ENCODE assay signal across 9 cellular contexts in genomic region chr12:6336859-6337744, GRCh38. TPM values are rescaled to one million over a fixed set of nuclear protein-coding genes. Genes with fewer than 3 reads are reported as not detected.
DNase-seq lines count a peak whose midpoint lies in the region; ATAC-seq, FAIRE-seq and TF ChIP-seq lines count a peak whose summit lies in the region.
"Had no signal": no experiment of that assay in that cellular context is flagged by ENCODE, and none has a peak within 500 bp of the region (broad histone marks: within the 10 kb centered on the region; RNA-seq: fewer than 3 reads in every experiment).

No MANE protein-coding gene starts in this region.

- H3K4me3 ChIP-seq in SJSA1 (peak overlapping the region; percentile 19), brain microvascular endothelial cell (ENCODE audit: low read depth, low read length) (peak overlapping the region; percentile 37), transverse colon (peak overlapping the region; percentile 25 to 84 (median 30))

- 27 to 60% methylated on average over 2 to 14 of the region's 15 CpGs for WGBS in transverse colon (ENCODE audit: low coverage in 1 of 2), 2 donors

- FAIRE-seq in GM12891 (lab: Jason Lieb, UNC) = peak; percentile 89

- peak overlapping the region; percentile 21 for H3K4me3 Mint-ChIP-seq in memory B cell

- TF ChIP-seq EP300 in transverse colon (IDR thresholded peaks at IDR 0.05; ENCODE audit: low read depth) = no peak

- H3K36me3 ChIP-seq in SJSA1 (peaks cover 80% of the 10 kb centered on the region), brain microvascular endothelial cell (replicated peaks) (peaks cover 30% of the 10 kb centered on the region), transverse colon (peaks cover 0 to 19% (median 9%) of the 10 kb centered on the region in 4 donors)

- H3K27me3 ChIP-seq in SJSA1 (replicated peaks) (no peaks in the 10 kb centered on the region), brain microvascular endothelial cell (replicated peaks) (no peaks in the 10 kb centered on the region), transverse colon (no peaks in the 10 kb centered on the region)

- peaks cover 15% of the 10 kb centered on the region for H3K4me1 Mint-ChIP-seq in memory B cell

- H3K9me3 ChIP-seq in SJSA1 (replicated peaks) (no peaks in the 10 kb centered on the region), transverse colon (no peaks in the 10 kb centered on the region)

- H3K9me3 Mint-ChIP-seq in memory B cell = no peaks in the 10 kb centered on the region

- in situ Hi-C loops in brain microvascular endothelial cell (cut with HindIII; ENCODE audit: low pct_ligation_motif_present, low sequenced_read_pairs) (no loop called here), transverse colon (cut with MboI; ENCODE audit: low pct_ligation_motif_present in 1 of 4, low pct_unique_long_range_greater_than_20kb in 1 of 4, low sequenced_read_pairs in 3 of 4) (loop anchor here in 3 of 4 donors (10.0 to 25.0 kb wide), 3 partner anchors 118 to 200 kb away; partner anchors contain the start of genes TAPBPL (in 3 of the 3), VAMP1 (in 2 of the 3) and GAPDH (in 1 of the 3))

- H3K27ac ChIP-seq in SJSA1 (peak overlapping the region; percentile 93), brain microvascular endothelial cell (peak overlapping the region; percentile 94), transverse colon (peak overlapping the region; percentile 94 to 99 (median 98))

- H3K4me1 ChIP-seq in SJSA1 (replicated peaks) (peaks cover 83% of the 10 kb centered on the region), transverse colon (peaks cover 39 to 81% (median 77%) of the 10 kb centered on the region in 4 donors)

- H3K36me3 Mint-ChIP-seq in memory B cell = no peaks in the 10 kb centered on the region

- intact Hi-C loops in transverse colon (cut with DNase I; ENCODE audit: low total_unique reads) = loop anchor here (5.0 to 10.0 kb wide), 2 partner anchors 45 to 218 kb away; partner anchors contain the start of genes IFFO1 and LTBR

- TF ChIP-seq CTCF in brain microvascular endothelial cell (IDR thresholded peaks at IDR 0.05; ENCODE audit: low read depth, low read length, missing control alignments) (no peak), transverse colon (IDR thresholded peaks at IDR 0.05) (no peak)

- TF ChIP-seq POLR2A in GM12891 (IDR thresholded peaks at IDR 0.05; ENCODE audit: low read depth, low read length) (no peak), transverse colon (IDR thresholded peaks at IDR 0.05) (no peak)

- ATAC-seq in memory B cell (ENCODE audit: low read depth) (no peak), GM19324 (IDR thresholded peaks at IDR 0.05; ENCODE audit: low FRiP score, unreplicated experiment) (no peak), HG03520 (IDR thresholded peaks at IDR 0.05; ENCODE audit: unreplicated experiment) (no peak)

- peaks cover 30% of the 10 kb centered on the region for H3K27me3 Mint-ChIP-seq in memory B cell

- DNase-seq in GM12891 (ENCODE audit: insufficient read length, low spot score) = no peak
- DNase-seq in SJSA1 (ENCODE audit: low read depth in 1 of 2, low spot score in 2 of 2) = no peak
- DNase-seq in brain microvascular endothelial cell = no peak
- no peak for DNase-seq in memory B cell (ENCODE audit: low spot score in 2 of 2)
- DNase-seq in transverse colon = peak; percentile 62
- DNase-seq in Ammon's horn (ENCODE audit: low spot score) = no peak

- no peak overlapping the region for H3K27ac Mint-ChIP-seq in memory B cell

TF ChIP-seq in GM12891, 5 proteins besides CTCF, POLR2A, EP300 and RAD21:
- TF ChIP-seq SPI1 (IDR thresholded peaks at IDR 0.05; ENCODE audit: low read depth, low read length) (0 out of 2 replicates have a peak, but pooled peaks have one; percentile 13), POLR2AphosphoS5 (IDR thresholded peaks at IDR 0.05; ENCODE audit: low read depth, low read length) (no peak), PAX5 (IDR thresholded peaks at IDR 0.05; ENCODE audit: insufficient read depth, low read length, severe bottlenecking) (no peak), TAF1 (IDR thresholded peaks at IDR 0.05; ENCODE audit: low read depth, low read length) (no peak)

RNA-seq across cellular contexts. Expression of gene TNFRSF1A, which starts 4.8 kb away (rescaled TPM):
- polyA plus RNA-seq in GM12891 (2012; ENCODE audit: low read depth, missing spikeins) = 8.1 TPM
- 109 and 132 TPM in 2 replicates for total RNA-seq in SJSA1 (2014; rRNA removed; shearing (Covaris generic))
- 100 to 1,000 TPM; 229 to 317 (median 258) TPM for total RNA-seq in transverse colon

RNA-seq across cellular contexts. Expression of gene PLEKHG6, which starts 26.6 kb away (rescaled TPM):
- polyA plus RNA-seq in GM12891 (2012; ENCODE audit: low read depth, missing spikeins) = 3.2 TPM
- 0.08 TPM in 1 of 2 replicates, not detected in the other for total RNA-seq in SJSA1 (2014; rRNA removed; shearing (Covaris generic))
- total RNA-seq in transverse colon = 100 to 1,000 TPM; 142 to 373 (median 198) TPM
- total RNA-seq: SK-MEL-5 had no signal

RNA-seq across cellular contexts. Expression of gene SCNN1A, which starts 38.3 kb away (rescaled TPM):
- polyA plus RNA-seq in GM12891 (2012; ENCODE audit: low read depth, missing spikeins) = 0.12 TPM
- total RNA-seq in SJSA1 (2014; rRNA removed; shearing (Covaris generic)) = 0.18 and 4.7 TPM in 2 replicates
- total RNA-seq in transverse colon = 100 to 1,000 TPM; 151 to 757 (median 502) TPM
- total RNA-seq: SK-MEL-5 had no signal

RNA-seq across cellular contexts. Expression of gene LTBR, which starts 46.9 kb away (rescaled TPM):
- 3.5 TPM for polyA plus RNA-seq in GM12891 (2012; ENCODE audit: low read depth, missing spikeins)
- total RNA-seq in SJSA1 (2014; rRNA removed; shearing (Covaris generic)) = 102 and 106 TPM in 2 replicates
- 100 to 1,000 TPM; 148 to 367 (median 208) TPM for total RNA-seq in transverse colon

Comparison
In these comparisons a context has a peak if more than half of its experiments do, and no peak if none do; other contexts are left out.
1. RNA of gene PLEKHG6, which starts 26.6 kb away (total RNA-seq): 142 to 373 TPM in transverse colon; 0.08 TPM in SJSA1; every median in the first group is over 100 times any median in the second.
2. RNA of gene SCNN1A, which starts 38.3 kb away (total RNA-seq): 151 to 757 TPM in transverse colon; 0.18 to 4.7 TPM in SJSA1; every median in the first group is over 10 times any median in the second.
3. Peak in every context shown above with its lines, with median percentiles within 50 percentile points of each other: H3K27ac ChIP-seq and H3K4me3 ChIP-seq.